In genomic region chr1:155320661-155321576, GRCh38 we compare ENCODE assay signal across 1 cellular context.
A peak's percentile ranks its signal among the peaks of the same experiment; 100 is the strongest.
TF ChIP-seq lines count a peak whose summit lies in the region.

A gene with protein sequence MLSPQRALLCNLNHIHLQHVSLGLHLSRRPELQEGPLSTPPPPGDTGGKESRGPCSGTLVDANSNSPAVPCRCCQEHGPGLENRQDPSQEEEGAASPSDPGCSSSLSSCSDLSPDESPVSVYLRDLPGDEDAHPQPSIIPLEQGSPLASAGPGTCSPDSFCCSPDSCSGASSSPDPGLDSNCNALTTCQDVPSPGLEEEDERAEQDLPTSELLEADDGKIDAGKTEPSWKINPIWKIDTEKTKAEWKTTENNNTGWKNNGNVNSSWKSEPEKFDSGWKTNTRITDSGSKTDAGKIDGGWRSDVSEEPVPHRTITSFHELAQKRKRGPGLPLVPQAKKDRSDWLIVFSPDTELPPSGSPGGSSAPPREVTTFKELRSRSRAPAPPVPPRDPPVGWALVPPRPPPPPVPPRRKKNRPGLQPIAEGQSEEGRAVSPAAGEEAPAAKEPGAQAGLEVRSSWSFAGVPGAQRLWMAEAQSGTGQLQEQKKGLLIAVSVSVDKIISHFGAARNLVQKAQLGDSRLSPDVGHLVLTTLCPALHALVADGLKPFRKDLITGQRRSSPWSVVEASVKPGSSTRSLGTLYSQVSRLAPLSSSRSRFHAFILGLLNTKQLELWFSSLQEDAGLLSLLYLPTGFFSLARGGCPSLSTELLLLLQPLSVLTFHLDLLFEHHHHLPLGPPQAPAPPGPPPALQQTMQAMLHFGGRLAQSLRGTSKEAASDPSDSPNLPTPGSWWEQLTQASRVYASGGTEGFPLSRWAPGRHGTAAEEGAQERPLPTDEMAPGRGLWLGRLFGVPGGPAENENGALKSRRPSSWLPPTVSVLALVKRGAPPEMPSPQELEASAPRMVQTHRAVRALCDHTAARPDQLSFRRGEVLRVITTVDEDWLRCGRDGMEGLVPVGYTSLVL (plus strand): TSS chr1:155320894. CDS start chr1:155321774, 880 bp downstream.

TF ChIP-seq in HepG2, 621 proteins besides CTCF, POLR2A, EP300 and RAD21 (continued from another document):
- TF ChIP-seq ZHX1 (CRISPR knock-in tag; IDR thresholded peaks at IDR 0.05; ENCODE audit: low read depth) (peak; percentile 64), MTERF4 (CRISPR knock-in tag; IDR thresholded peaks at IDR 0.05) (no peak), ZNF234 (CRISPR knock-in tag; conservative IDR thresholded peaks at IDR 0.05) (no peak), SIN3A (IDR thresholded peaks at IDR 0.05; ENCODE audit: borderline replicate concordance, low read depth, low read length) (peak; percentile 5; the same call in 1 of the 2 replicates), ZFY (CRISPR knock-in tag; IDR thresholded peaks at IDR 0.05) (no peak), CEBPB (IDR thresholded peaks at IDR 0.05; ENCODE audit: borderline replicate concordance, low read depth, low read length) (no peak), ZNF44 (CRISPR knock-in tag; IDR thresholded peaks at IDR 0.05) (no peak), ZBTB33 (CRISPR knock-in tag; IDR thresholded peaks at IDR 0.05) (0 out of 2 replicates have a peak, but pooled peaks have one; percentile 18), ZNF777 (CRISPR knock-in tag; IDR thresholded peaks at IDR 0.05) (0 out of 2 replicates have a peak, but pooled peaks have one; percentile 25), FOXO4 (CRISPR knock-in tag; conservative IDR thresholded peaks at IDR 0.05) (0 out of 2 replicates have a peak, but pooled peaks have one; percentile 66), AGO2 (optimal IDR thresholded peaks at IDR 0.05; ENCODE audit: low read depth, low read length) (peak; percentile 96), ZFP37 (CRISPR knock-in tag; IDR thresholded peaks at IDR 0.05; ENCODE audit: borderline replicate concordance) (no peak), ZNF232 (CRISPR knock-in tag; IDR thresholded peaks at IDR 0.05; ENCODE audit: borderline replicate concordance) (no peak), ZNF343 (CRISPR knock-in tag; IDR thresholded peaks at IDR 0.05) (no peak), RBM22 (optimal IDR thresholded peaks at IDR 0.05; ENCODE audit: low read length) (peak; percentile 89), ZNF30 (CRISPR knock-in tag; IDR thresholded peaks at IDR 0.05) (no peak), TARDBP (CRISPR knock-in tag; IDR thresholded peaks at IDR 0.05) (peak; percentile 57), PLSCR1 (CRISPR knock-in tag; IDR thresholded peaks at IDR 0.05; ENCODE audit: borderline replicate concordance) (no peak), TAF15 (IDR thresholded peaks at IDR 0.05; ENCODE audit: low read depth, low read length, poor library complexity, severe bottlenecking) (peak; percentile 85), ZNF326 (CRISPR knock-in tag; IDR thresholded peaks at IDR 0.05; ENCODE audit: borderline replicate concordance) (no peak), IRX3 (CRISPR knock-in tag; IDR thresholded peaks at IDR 0.05; ENCODE audit: borderline replicate concordance, low read depth) (no peak), ZNF768 (CRISPR knock-in tag; IDR thresholded peaks at IDR 0.05) (0 out of 2 replicates have a peak, but pooled peaks have one; percentile 16), MEIS1 (CRISPR knock-in tag; IDR thresholded peaks at IDR 0.05; ENCODE audit: borderline replicate concordance) (no peak), ZNF329 (CRISPR knock-in tag; IDR thresholded peaks at IDR 0.05; ENCODE audit: low read depth) (no peak), TOPORS (CRISPR knock-in tag; IDR thresholded peaks at IDR 0.05) (peak; percentile 76; the same call in 1 of the 2 replicates), ZNF747 (CRISPR knock-in tag; IDR thresholded peaks at IDR 0.05; ENCODE audit: borderline replicate concordance) (no peak), NONO (IDR thresholded peaks at IDR 0.05) (no peak), NONO (CRISPR knock-in tag; conservative IDR thresholded peaks at IDR 0.05) (peak; percentile 48; the same call in 1 of the 2 replicates), TEAD3 (CRISPR knock-in tag; optimal IDR thresholded peaks at IDR 0.05; ENCODE audit: borderline replicate concordance) (no peak), ZBTB39 (CRISPR knock-in tag; IDR thresholded peaks at IDR 0.05) (0 out of 2 replicates have a peak, but pooled peaks have one; percentile 34), PRMT3 (CRISPR knock-in tag; IDR thresholded peaks at IDR 0.05; ENCODE audit: borderline replicate concordance, low read depth) (0 out of 2 replicates have a peak, but pooled peaks have one; percentile 23), MIXL1 (CRISPR knock-in tag; IDR thresholded peaks at IDR 0.05) (no peak), TBX3 (IDR thresholded peaks at IDR 0.05; ENCODE audit: borderline replicate concordance) (no peak), AGO1 (IDR thresholded peaks at IDR 0.05; ENCODE audit: low read depth, low read length, poor library complexity, severe bottlenecking) (peak; percentile 97), ZNF569 (CRISPR knock-in tag; IDR thresholded peaks at IDR 0.05; ENCODE audit: borderline replicate concordance) (no peak), ZNF770 (CRISPR knock-in tag; IDR thresholded peaks at IDR 0.05) (no peak), EHMT2 (IDR thresholded peaks at IDR 0.05; ENCODE audit: borderline replicate concordance, low read depth, low read length) (no peak), ZNF496 (CRISPR knock-in tag; IDR thresholded peaks at IDR 0.05; ENCODE audit: insufficient replicate concordance) (no peak), ATF7-NPFF (CRISPR knock-in tag; IDR thresholded peaks at IDR 0.05; ENCODE audit: low read depth) (peak; percentile 43; the same call in 1 of the 2 replicates), SMARCE1 (IDR thresholded peaks at IDR 0.05; ENCODE audit: borderline replicate concordance) (no peak)
- TF ChIP-seq, protein P1, sequence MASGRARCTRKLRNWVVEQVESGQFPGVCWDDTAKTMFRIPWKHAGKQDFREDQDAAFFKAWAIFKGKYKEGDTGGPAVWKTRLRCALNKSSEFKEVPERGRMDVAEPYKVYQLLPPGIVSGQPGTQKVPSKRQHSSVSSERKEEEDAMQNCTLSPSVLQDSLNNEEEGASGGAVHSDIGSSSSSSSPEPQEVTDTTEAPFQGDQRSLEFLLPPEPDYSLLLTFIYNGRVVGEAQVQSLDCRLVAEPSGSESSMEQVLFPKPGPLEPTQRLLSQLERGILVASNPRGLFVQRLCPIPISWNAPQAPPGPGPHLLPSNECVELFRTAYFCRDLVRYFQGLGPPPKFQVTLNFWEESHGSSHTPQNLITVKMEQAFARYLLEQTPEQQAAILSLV (CRISPR knock-in tag; IDR thresholded peaks at IDR 0.05; ENCODE audit: borderline replicate concordance) = no peak
TF ChIP-seq in HepG2: peak in this region for 31.
